In the genomic region with DNA sequence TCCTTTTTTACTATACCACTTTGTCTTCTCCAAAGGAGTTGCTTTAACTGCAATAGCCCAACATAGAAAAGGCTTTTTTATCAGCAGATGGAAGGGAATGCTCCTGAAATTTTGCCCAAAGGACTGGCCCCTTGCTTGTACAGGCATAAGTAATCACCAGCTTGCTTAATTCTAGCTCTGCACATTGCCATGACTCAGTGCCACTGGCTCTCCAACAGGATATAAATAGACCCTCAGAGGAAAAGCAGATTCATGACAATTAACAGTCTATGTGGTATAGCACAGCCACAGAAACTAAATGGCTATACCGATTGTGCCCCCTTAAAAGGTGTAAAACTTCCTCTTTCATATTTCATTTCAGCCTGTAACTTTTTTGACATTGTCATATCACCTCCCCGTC, we compare ENCODE assay signal across 8 cellular contexts.
DNase-seq lines count a peak whose midpoint lies in the region; ATAC-seq and TF ChIP-seq lines count a peak whose summit lies in the region.

No MANE protein-coding gene starts in this region.

- DNase-seq in EL: peak; percentile 56
- DNase-seq in H4 (ENCODE audit: low spot score): peak; percentile 23
- peak; percentile 12 for DNase-seq in NCI-H226
- peak in 1 of 2 donors; percentile 43 for DNase-seq in heart right ventricle
- DNase-seq in HuH-7.5 (ENCODE audit: low spot score): no peak
- no peak for DNase-seq in midbrain (lab: John Stamatoyannopoulos, UW)
- DNase-seq in CD1c-positive myeloid dendritic cell (ENCODE audit: extremely low spot score): no peak
- DNase-seq in Karpas-422: no peak

- no peaks in the 10 kb centered on the region for H4K20me1 ChIP-seq in Karpas-422 (ENCODE audit: insufficient read depth, low read depth, low read length)

- no peak overlapping the region for H3K4me2 ChIP-seq in Karpas-422 (ENCODE audit: low read depth, low read length, poor library complexity, severe bottlenecking)

- H3K79me2 ChIP-seq in Karpas-422 (ENCODE audit: low read length): no peaks in the 10 kb centered on the region

- H3K27ac ChIP-seq in heart right ventricle (peak overlapping the region in 7 of 10 donors; percentile 7 to 72 (median 57)), Karpas-422 (ENCODE audit: low read length) (no peak overlapping the region)

- H3K36me3 ChIP-seq in heart right ventricle (no peaks in the 10 kb centered on the region), Karpas-422 (ENCODE audit: insufficient read depth, low read length) (no peaks in the 10 kb centered on the region)

- peak; percentile 59 to 98 (median 94) for ATAC-seq in heart right ventricle

- intact Hi-C loops in heart right ventricle (cut with DNase I): no loop called here

- H3K4me3 ChIP-seq in heart right ventricle: no peak overlapping the region
- H3K4me3 ChIP-seq in Karpas-422 (ENCODE audit: low read length): no peak overlapping the region

- TF ChIP-seq CTCF in heart right ventricle (IDR thresholded peaks at IDR 0.05): no peak

- no peaks in the 10 kb centered on the region for H3K9me2 ChIP-seq in Karpas-422 (replicated peaks; ENCODE audit: insufficient read depth, low read length)

- no peak overlapping the region for H2AFZ ChIP-seq in Karpas-422 (ENCODE audit: low read length)

- H3K27me3 ChIP-seq in heart right ventricle: no peaks in the 10 kb centered on the region
- no peaks in the 10 kb centered on the region for H3K27me3 ChIP-seq in Karpas-422 (ENCODE audit: low read length)

- peaks cover 0 to 22% (median 4%) of the 10 kb centered on the region in 9 donors for H3K4me1 ChIP-seq in heart right ventricle
- peaks cover 13% of the 10 kb centered on the region for H3K4me1 ChIP-seq in Karpas-422 (ENCODE audit: low read length)

- WGBS in heart right ventricle, 2 donors: 24 to 26% methylated on average over 2 of the region's 2 CpGs

- H3K9me3 ChIP-seq in heart right ventricle: no peaks in the 10 kb centered on the region
- no peaks in the 10 kb centered on the region for H3K9me3 ChIP-seq in Karpas-422 (ENCODE audit: low read length)

- H3K9ac ChIP-seq in Karpas-422 (ENCODE audit: low read length): no peak overlapping the region

Comparison
In these comparisons a context has a peak if more than half of its experiments do, and no peak if none do; other contexts are left out.
1. DNase-seq: peak in EL (single experiment), H4 (single experiment) and NCI-H226 (single experiment); none in HuH-7.5 (single experiment), midbrain (single experiment), CD1c-positive myeloid dendritic cell (single experiment) and Karpas-422 (single experiment).